ENCODE assay signal across 1 cellular context in the genomic region with DNA sequence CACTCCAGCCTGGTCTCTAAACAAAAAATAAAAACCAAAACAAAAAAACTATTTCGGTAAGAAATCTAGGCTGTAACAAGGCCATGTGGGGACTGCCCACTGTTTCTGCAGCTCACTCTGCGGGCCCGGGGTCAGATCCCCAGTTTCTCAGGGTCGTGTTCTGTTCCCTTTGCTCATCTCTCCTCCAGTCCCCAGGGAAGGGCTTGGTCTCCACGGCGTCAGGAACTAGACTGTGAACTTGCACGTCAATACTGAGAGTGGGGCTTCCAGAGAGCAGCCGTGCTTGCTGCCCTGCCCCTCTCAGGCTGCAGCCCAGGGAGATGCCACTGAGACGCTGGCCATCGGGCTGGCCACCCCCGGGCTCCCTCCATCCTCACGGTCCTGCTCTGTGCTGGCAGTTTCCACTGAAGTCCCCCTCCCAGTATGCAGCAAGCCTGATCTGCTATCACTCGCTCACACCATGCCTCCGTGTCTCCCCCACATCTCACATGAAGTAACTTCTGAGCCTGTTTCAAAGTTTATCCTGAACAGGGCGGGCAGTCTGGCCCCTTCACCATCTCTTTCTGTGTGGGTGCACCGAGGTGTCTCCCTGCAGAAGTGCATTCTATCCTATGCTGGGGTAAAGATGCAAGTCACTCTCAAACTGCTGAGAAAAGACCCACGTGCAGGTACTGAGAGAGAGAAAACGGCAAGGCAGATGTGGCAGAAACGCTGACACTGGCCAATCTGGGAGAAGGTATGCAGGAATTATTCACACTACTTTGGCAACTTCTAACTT.
TF ChIP-seq lines count a peak whose summit lies in the region.

No MANE protein-coding gene starts in this region.

TF ChIP-seq in GM23338, 12 proteins besides CTCF, POLR2A, EP300 and RAD21 (continued from another document):
- TF ChIP-seq, protein P1, sequence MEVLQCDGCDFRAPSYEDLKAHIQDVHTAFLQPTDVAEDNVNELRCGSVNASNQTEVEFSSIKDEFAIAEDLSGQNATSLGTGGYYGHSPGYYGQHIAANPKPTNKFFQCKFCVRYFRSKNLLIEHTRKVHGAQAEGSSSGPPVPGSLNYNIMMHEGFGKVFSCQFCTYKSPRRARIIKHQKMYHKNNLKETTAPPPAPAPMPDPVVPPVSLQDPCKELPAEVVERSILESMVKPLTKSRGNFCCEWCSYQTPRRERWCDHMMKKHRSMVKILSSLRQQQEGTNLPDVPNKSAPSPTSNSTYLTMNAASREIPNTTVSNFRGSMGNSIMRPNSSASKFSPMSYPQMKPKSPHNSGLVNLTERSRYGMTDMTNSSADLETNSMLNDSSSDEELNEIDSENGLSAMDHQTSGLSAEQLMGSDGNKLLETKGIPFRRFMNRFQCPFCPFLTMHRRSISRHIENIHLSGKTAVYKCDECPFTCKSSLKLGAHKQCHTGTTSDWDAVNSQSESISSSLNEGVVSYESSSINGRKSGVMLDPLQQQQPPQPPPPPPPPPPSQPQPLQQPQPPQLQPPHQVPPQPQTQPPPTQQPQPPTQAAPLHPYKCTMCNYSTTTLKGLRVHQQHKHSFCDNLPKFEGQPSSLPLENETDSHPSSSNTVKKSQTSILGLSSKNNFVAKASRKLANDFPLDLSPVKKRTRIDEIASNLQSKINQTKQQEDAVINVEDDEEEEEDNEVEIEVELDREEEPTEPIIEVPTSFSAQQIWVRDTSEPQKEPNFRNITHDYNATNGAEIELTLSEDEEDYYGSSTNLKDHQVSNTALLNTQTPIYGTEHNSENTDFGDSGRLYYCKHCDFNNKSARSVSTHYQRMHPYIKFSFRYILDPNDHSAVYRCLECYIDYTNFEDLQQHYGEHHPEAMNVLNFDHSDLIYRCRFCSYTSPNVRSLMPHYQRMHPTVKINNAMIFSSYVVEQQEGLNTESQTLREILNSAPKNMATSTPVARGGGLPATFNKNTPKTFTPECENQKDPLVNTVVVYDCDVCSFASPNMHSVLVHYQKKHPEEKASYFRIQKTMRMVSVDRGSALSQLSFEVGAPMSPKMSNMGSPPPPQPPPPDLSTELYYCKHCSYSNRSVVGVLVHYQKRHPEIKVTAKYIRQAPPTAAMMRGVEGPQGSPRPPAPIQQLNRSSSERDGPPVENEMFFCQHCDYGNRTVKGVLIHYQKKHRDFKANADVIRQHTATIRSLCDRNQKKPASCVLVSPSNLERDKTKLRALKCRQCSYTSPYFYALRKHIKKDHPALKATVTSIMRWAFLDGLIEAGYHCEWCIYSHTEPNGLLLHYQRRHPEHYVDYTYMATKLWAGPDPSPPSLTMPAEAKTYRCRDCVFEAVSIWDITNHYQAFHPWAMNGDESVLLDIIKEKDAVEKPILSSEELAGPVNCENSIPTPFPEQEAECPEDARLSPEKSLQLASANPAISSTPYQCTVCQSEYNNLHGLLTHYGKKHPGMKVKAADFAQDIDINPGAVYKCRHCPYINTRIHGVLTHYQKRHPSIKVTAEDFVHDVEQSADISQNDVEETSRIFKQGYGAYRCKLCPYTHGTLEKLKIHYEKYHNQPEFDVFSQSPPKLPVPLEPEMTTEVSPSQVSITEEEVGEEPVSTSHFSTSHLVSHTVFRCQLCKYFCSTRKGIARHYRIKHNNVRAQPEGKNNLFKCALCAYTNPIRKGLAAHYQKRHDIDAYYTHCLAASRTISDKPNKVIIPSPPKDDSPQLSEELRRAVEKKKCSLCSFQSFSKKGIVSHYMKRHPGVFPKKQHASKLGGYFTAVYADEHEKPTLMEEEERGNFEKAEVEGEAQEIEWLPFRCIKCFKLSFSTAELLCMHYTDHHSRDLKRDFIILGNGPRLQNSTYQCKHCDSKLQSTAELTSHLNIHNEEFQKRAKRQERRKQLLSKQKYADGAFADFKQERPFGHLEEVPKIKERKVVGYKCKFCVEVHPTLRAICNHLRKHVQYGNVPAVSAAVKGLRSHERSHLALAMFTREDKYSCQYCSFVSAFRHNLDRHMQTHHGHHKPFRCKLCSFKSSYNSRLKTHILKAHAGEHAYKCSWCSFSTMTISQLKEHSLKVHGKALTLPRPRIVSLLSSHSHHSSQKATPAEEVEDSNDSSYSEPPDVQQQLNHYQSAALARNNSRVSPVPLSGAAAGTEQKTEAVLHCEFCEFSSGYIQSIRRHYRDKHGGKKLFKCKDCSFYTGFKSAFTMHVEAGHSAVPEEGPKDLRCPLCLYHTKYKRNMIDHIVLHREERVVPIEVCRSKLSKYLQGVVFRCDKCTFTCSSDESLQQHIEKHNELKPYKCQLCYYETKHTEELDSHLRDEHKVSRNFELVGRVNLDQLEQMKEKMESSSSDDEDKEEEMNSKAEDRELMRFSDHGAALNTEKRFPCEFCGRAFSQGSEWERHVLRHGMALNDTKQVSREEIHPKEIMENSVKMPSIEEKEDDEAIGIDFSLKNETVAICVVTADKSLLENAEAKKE (CRISPR knock-in tag; IDR thresholded peaks at IDR 0.05): no peak
